ENCODE assay signal across 25 cellular contexts in genomic region chr16:51773051-51773450, GRCh38.
"Had no signal": no experiment of that assay in that cellular context is flagged by ENCODE, and none has a peak within 500 bp of the region (broad histone marks: within the 10 kb centered on the region; RNA-seq: fewer than 3 reads in every experiment).

No MANE protein-coding gene starts in this region.

- H3K36me3 ChIP-seq: ascending aorta, brain microvascular endothelial cell, lower lobe of right lung, neutrophil, pancreas, right atrium auricular region, upper lobe of left lung had no signal

- H3K27ac ChIP-seq: ascending aorta, brain microvascular endothelial cell, lower lobe of right lung, neutrophil, pancreas, psoas muscle, right atrium auricular region, upper lobe of left lung had no signal

- H3K27ac Mint-ChIP-seq: activated naive CD4-positive, alpha-beta T cell treated with anti-CD3 and anti-CD28 coated beads, Interleukin-2, amount 50 U/mL, for 72 hours; activated T-cell treated with anti-CD3 and anti-CD28 coated beads, Interleukin-2, amount 50 U/mL, for 24 hours; activated T-helper 17 cell treated with anti-CD3 and anti-CD28 coated beads, Interleukin-2, amount 50 U/mL, for 72 hours; naive thymus-derived CD4-positive, alpha-beta T cell; T-cell; T-helper 2 cell treated with Interferon-gamma antibody and Interleukin-4, amounts not matched to agents 5 μg/mL and 100 μg/mL, for 36 hours had no signal

- H3K9me3 ChIP-seq: ascending aorta, lower lobe of right lung, neutrophil, pancreas, psoas muscle, right atrium auricular region, upper lobe of left lung had no signal

- DNase-seq: activated CD4-positive, alpha-beta T cell treated with anti-CD3 and anti-CD28 coated beads, Interleukin-2, amount 50 U/mL, for 4 hours; activated CD8-positive, alpha-beta memory T cell treated with anti-CD3 and anti-CD28 coated beads for 24 hours; activated CD8-positive, alpha-beta memory T cell treated with anti-CD3 and anti-CD28 coated beads, Interleukin-2, amount 50 U/mL, for 4 hours; activated T-cell treated with anti-CD3 and anti-CD28 coated beads, Interleukin-2, amount 50 U/mL, for 24 hours; brain microvascular endothelial cell; caudate nucleus; dermis blood vessel endothelial cell; effector CD8-positive, alpha-beta T cell; hypothalamus; lower lobe of right lung; naive thymus-derived CD4-positive, alpha-beta T cell; pancreas; psoas muscle; stimulated activated CD4-positive, alpha-beta T cell treated with anti-CD3 and anti-CD28 coated beads, Interleukin-12 subunit alpha, Interleukin-12 subunit beta, amount 100 ng/mL, for 4 hours; stimulated activated CD4-positive, alpha-beta T cell treated with anti-CD3 and anti-CD28 coated beads, Interleukin-4, amount 100 ng/mL, for 4 hours; stimulated activated naive CD8-positive, alpha-beta T cell treated with anti-CD3 and anti-CD28 coated beads, Interleukin-15, Interleukin-2, amounts not matched to agents 100 U/mL and 50 U/mL, for 24 hours; T-cell had no signal

- H3K4me1 ChIP-seq: ascending aorta, lower lobe of right lung, pancreas, psoas muscle, right atrium auricular region, upper lobe of left lung had no signal

- H3K4me3 ChIP-seq: ascending aorta, lower lobe of right lung, pancreas, psoas muscle, right atrium auricular region, upper lobe of left lung had no signal

- H3K27me3 Mint-ChIP-seq: activated T-cell treated with anti-CD3 and anti-CD28 coated beads, Interleukin-2, amount 50 U/mL, for 24 hours; activated T-helper 17 cell treated with anti-CD3 and anti-CD28 coated beads, Interleukin-2, amount 50 U/mL, for 72 hours; naive thymus-derived CD4-positive, alpha-beta T cell; T-cell had no signal

- FAIRE-seq: pancreas, TTC549 had no signal

- H3K27me3 ChIP-seq: ascending aorta, brain microvascular endothelial cell, neutrophil, pancreas, right atrium auricular region, upper lobe of left lung had no signal

- H3K4me1 Mint-ChIP-seq: activated T-helper 17 cell treated with anti-CD3 and anti-CD28 coated beads, Interleukin-2, amount 50 U/mL, for 72 hours; T-cell had no signal

- H3K36me3 Mint-ChIP-seq: activated naive CD4-positive, alpha-beta T cell treated with anti-CD3 and anti-CD28 coated beads, Interleukin-2, amount 50 U/mL, for 72 hours; naive thymus-derived CD4-positive, alpha-beta T cell; T-cell had no signal

- H3K4me3 Mint-ChIP-seq: activated T-cell treated with anti-CD3 and anti-CD28 coated beads, Interleukin-2, amount 50 U/mL, for 24 hours; activated T-helper 17 cell treated with anti-CD3 and anti-CD28 coated beads, Interleukin-2, amount 50 U/mL, for 72 hours; naive thymus-derived CD4-positive, alpha-beta T cell; T-cell; T-helper 2 cell treated with Interferon-gamma antibody and Interleukin-4, amounts not matched to agents 5 μg/mL and 100 μg/mL, for 36 hours had no signal

- H3K9me3 Mint-ChIP-seq: T-helper 2 cell treated with Interferon-gamma antibody and Interleukin-4, amounts not matched to agents 5 μg/mL and 100 μg/mL, for 36 hours had no signal
